ENCODE assay signal across 8 cellular contexts in the genomic region with DNA sequence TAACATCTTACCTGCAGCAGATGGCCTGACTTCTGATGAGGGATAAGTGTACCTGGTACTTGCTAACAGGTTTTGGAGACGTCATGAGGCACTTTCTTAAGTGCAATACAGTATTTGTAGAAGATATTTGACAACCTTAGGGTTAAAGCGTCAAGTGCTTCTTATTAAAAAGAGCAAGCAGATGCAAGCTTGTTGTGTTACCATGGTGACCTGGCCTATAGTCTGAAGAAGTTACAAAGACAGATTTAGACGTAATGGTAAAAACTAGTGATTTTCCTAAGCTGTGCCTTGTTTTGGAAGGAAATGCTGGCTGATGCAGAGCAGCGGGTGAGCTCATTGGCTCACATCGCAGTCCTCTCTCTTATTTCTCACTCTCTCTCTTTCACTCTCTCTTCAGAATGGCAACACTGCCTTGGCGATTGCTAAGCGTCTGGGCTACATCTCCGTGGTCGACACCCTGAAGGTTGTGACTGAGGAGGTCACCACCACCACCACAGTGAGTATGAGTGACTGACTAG.
DNase-seq lines count a peak whose midpoint lies in the region; ATAC-seq and TF ChIP-seq lines count a peak whose summit lies in the region.

No MANE protein-coding gene starts in this region.

- H3K4me1 ChIP-seq in right cardiac atrium (ENCODE audit: control insufficient read depth, insufficient read depth, low read length) (peaks cover 6% of the 10 kb centered on the region), psoas muscle (no peaks in the 10 kb centered on the region)

- CTCF ChIA-PET in AG04450 (lab: Charles Lee), result interaction anchor here (0.7 to 9.3 kb wide), 3 partner anchors 15 to 89 kb away, joined by 3 to 63 read pairs (median 4); no protein-coding TSS in a partner anchor

- H3K27ac ChIP-seq in AG04450 (ENCODE audit: low read depth, low read length) (peak overlapping the region; percentile 21), right cardiac atrium (ENCODE audit: low read length) (peak overlapping the region; percentile 91), psoas muscle (peak overlapping the region; percentile 5)

- peak; percentile 10 for DNase-seq in AG04450 (ENCODE audit: low read depth, low spot score)
- DNase-seq in astrocyte of the cerebellum (ENCODE audit: low read depth), result no peak
- peak; percentile 27 to 68 (median 43) for DNase-seq in right cardiac atrium
- DNase-seq in psoas muscle, result peak in 1 of 2 donors; percentile 18
- no peak for DNase-seq in NCI-H748 (lab: John Stamatoyannopoulos, UW; ENCODE audit: unreplicated experiment)
- DNase-seq in amniotic stem cell (lab: John Stamatoyannopoulos, UW), result no peak

- H3K9me3 ChIP-seq in AG04450 (ENCODE audit: control insufficient read depth, insufficient read depth, low read length) (no peaks in the 10 kb centered on the region), right cardiac atrium (ENCODE audit: control insufficient read depth, low read length) (no peaks in the 10 kb centered on the region), psoas muscle (no peaks in the 10 kb centered on the region)

- no peaks in the 10 kb centered on the region for H3K27me3 ChIP-seq in AG04450 (ENCODE audit: control insufficient read depth, insufficient read depth, low read length)
- H3K27me3 ChIP-seq in right cardiac atrium (ENCODE audit: control insufficient read depth, insufficient read depth), result no peaks in the 10 kb centered on the region
- H3K27me3 ChIP-seq in psoas muscle (ENCODE audit: insufficient read depth in 3 of 3, low read length in 2 of 3), result no peaks in the 10 kb centered on the region

- peaks cover 3 to 50% of the 10 kb centered on the region in 2 donors for H3K36me3 ChIP-seq in psoas muscle (ENCODE audit: insufficient read depth in 1 of 2, low read depth in 1 of 2)

- 46% methylated on average over 9 of the region's 9 CpGs for WGBS in right cardiac atrium
- 58 to 65% (median 61%) methylated on average over 9 of the region's 9 CpGs for WGBS in psoas muscle, 3 donors

- H3K4me3 ChIP-seq in AG04450 (ENCODE audit: low read depth, low read length) (peak overlapping the region; percentile 35), astrocyte of the cerebellum (ENCODE audit: low read depth, low read length) (peak overlapping the region; percentile 5), right cardiac atrium (ENCODE audit: low read length) (peak overlapping the region; percentile 33), psoas muscle (peak overlapping the region; percentile 29)

- in situ Hi-C loops in astrocyte of the cerebellum (cut with HindIII; ENCODE audit: low sequenced_read_pairs), result no loop called here

- POLR2A ChIA-PET in AG04450 (lab: Yijun Ruan, JAX), result no interaction called here

- no peak for TF ChIP-seq CTCF in AG04450 (IDR thresholded peaks at IDR 0.05; ENCODE audit: low read depth, low read length)
- TF ChIP-seq CTCF in astrocyte of the cerebellum (IDR thresholded peaks at IDR 0.05; ENCODE audit: low read depth, low read length, missing control alignments), result no peak
- TF ChIP-seq CTCF in psoas muscle (IDR thresholded peaks at IDR 0.05), result no peak

- peak; percentile 81 to 83 for ATAC-seq in right cardiac atrium
- peak in 3 of 4 donors; percentile 19 to 55 (median 21) for ATAC-seq in psoas muscle
- no peak for ATAC-seq in GM21360 (IDR thresholded peaks at IDR 0.05; ENCODE audit: unreplicated experiment)
- ATAC-seq in GM18858 (IDR thresholded peaks at IDR 0.05; ENCODE audit: unreplicated experiment), result no peak

- intact Hi-C loops in right cardiac atrium (cut with DNase I) (no loop called here), psoas muscle (cut with DNase I) (loop anchor here in 1 of 2 donors (2.0 kb wide), 1 partner anchor 16 kb away; no protein-coding TSS in a partner anchor)

Comparison
In these comparisons a context has a peak if more than half of its experiments do, and no peak if none do; other contexts are left out.
1. DNase-seq: peak in AG04450 (single experiment) and right cardiac atrium (3 of 3); none in astrocyte of the cerebellum (single experiment), NCI-H748 (single experiment) and amniotic stem cell (single experiment).
2. H3K27ac ChIP-seq: peak in every context shown above with its lines; median percentile 91 in right cardiac atrium; 21 in AG04450; 5 in psoas muscle.
3. ATAC-seq: peak in right cardiac atrium (2 of 2) and psoas muscle (3 of 4); none in GM21360 (single experiment) and GM18858 (single experiment).
4. Peak in every context shown above with its lines, with median percentiles within 50 percentile points of each other: H3K4me3 ChIP-seq.